ENCODE assay signal across 12 cellular contexts in genomic region chr4:11397819-11398610, GRCh38. TPM values are rescaled to one million over a fixed set of nuclear protein-coding genes. Genes with fewer than 3 reads are reported as not detected.
DNase-seq lines count a peak whose midpoint lies in the region; ATAC-seq, FAIRE-seq and TF ChIP-seq lines count a peak whose summit lies in the region.
"Had no signal": no experiment of that assay in that cellular context is flagged by ENCODE, and none has a peak within 500 bp of the region (broad histone marks: within the 10 kb centered on the region; RNA-seq: fewer than 3 reads in every experiment).

No MANE protein-coding gene starts in this region.

- WGBS in HepG2 (ENCODE audit: low lambda C conversion rate): 34% methylated on average over 5 of the region's 5 CpGs

- DNase-seq in WERI-Rb-1 (peak; percentile 33), NCI-H2196 (lab: John Stamatoyannopoulos, UW; ENCODE audit: unreplicated experiment) (no peak), HepG2 (ENCODE audit: low spot score) (no peak), SKM-1 treated with dmso at 0.1 percent for 144 hours (lab: John Stamatoyannopoulos, UW; ENCODE audit: unreplicated experiment) (no peak)
- no peak for DNase-seq in activated naive CD4-positive, alpha-beta T cell (lab: John Stamatoyannopoulos, UW)
- DNase-seq: activated naive CD4-positive, alpha-beta T cell treated with anti-CD3 and anti-CD28 coated beads, Interleukin-2, amount 10 ng/mL, durations not matched to agents 7 days and 5 days; colonic mucosa; lower lobe of right lung had no signal

- H3K4me2 ChIP-seq in HepG2 (ENCODE audit: low read depth, low read length): no peak overlapping the region

- no peak overlapping the region for H2AFZ ChIP-seq in HepG2 (ENCODE audit: low read length)

- POLR2A ChIA-PET in HepG2 (lab: Yijun Ruan, JAX): no interaction called here

- TF ChIP-seq POLR2A in HepG2 (IDR thresholded peaks at IDR 0.05; ENCODE audit: insufficient read depth in 1 of 2, low read depth in 2 of 2, low read length in 2 of 2): no peak

- intact Hi-C loops in HepG2 (cut with micrococcal nuclease; ENCODE audit: unreplicated experiment): no loop called here

- TF ChIP-seq RAD21 in HepG2 (CRISPR knock-in tag; IDR thresholded peaks at IDR 0.05): no peak

- no peak overlapping the region for H3K4me3 ChIP-seq in WERI-Rb-1 (ENCODE audit: low read depth, low read length)
- no peak overlapping the region for H3K4me3 ChIP-seq in HepG2 (replicated peaks in 1 of 3; ENCODE audit: insufficient read depth in 1 of 3, low read depth in 2 of 3, low read length in 3 of 3)
- H3K4me3 ChIP-seq: colonic mucosa, lower lobe of right lung had no signal

- no peaks in the 10 kb centered on the region for H3K4me1 ChIP-seq in HepG2 (ENCODE audit: insufficient read depth, low read length)
- H3K4me1 ChIP-seq: colonic mucosa, lower lobe of right lung had no signal

- H3K36me3 ChIP-seq in WERI-Rb-1 (no peaks in the 10 kb centered on the region), HepG2 (replicated peaks in 1 of 2; ENCODE audit: control insufficient read depth in 1 of 2, insufficient read depth in 2 of 2, low read length in 2 of 2) (no peaks in the 10 kb centered on the region)
- H3K36me3 ChIP-seq: colonic mucosa had no signal

- no peaks in the 10 kb centered on the region for H3K79me2 ChIP-seq in HepG2 (ENCODE audit: insufficient read depth, low read length)

- TF ChIP-seq CTCF in WERI-Rb-1 (IDR thresholded peaks at IDR 0.05; ENCODE audit: low read depth, low read length): no peak
- no peak for TF ChIP-seq CTCF in HepG2 (CRISPR knock-in tag; IDR thresholded peaks at IDR 0.05)

- peak; percentile 66 for ATAC-seq in GM18498 (IDR thresholded peaks at IDR 0.05; ENCODE audit: unreplicated experiment)
- ATAC-seq in GM19468 (IDR thresholded peaks at IDR 0.05; ENCODE audit: extremely low read depth, unreplicated experiment): peak; percentile 54
- peak; percentile 43 for ATAC-seq in HG02981 (IDR thresholded peaks at IDR 0.05; ENCODE audit: unreplicated experiment)
- no peak for ATAC-seq in HepG2
- ATAC-seq: lower lobe of right lung had no signal

- H3K27me3 ChIP-seq in WERI-Rb-1 (ENCODE audit: insufficient read depth, low read depth, severe bottlenecking): no peaks in the 10 kb centered on the region
- no peaks in the 10 kb centered on the region for H3K27me3 ChIP-seq in HepG2 (ENCODE audit: control insufficient read depth in 1 of 2, insufficient read depth in 2 of 2, low read length in 2 of 2)
- H3K27me3 ChIP-seq: colonic mucosa had no signal

- BruUV-seq in HepG2 (replicated peaks; lab: Mats Ljungman, UMichigan): no TSS peak

- H4K20me1 ChIP-seq in HepG2 (ENCODE audit: insufficient read depth, low read length): no peaks in the 10 kb centered on the region

- no peak overlapping the region for H3K27ac ChIP-seq in WERI-Rb-1
- H3K27ac ChIP-seq in HepG2 (ENCODE audit: extremely low read length, insufficient read depth, low read length): no peak overlapping the region
- H3K27ac ChIP-seq: C4-2B, colonic mucosa, lower lobe of right lung had no signal

- in situ Hi-C loops in HepG2 (cut with HindIII; ENCODE audit: extremely low pct_ligation_motif_present, low pct_unique_long_range_greater_than_20kb): no loop called here

- CTCF ChIA-PET in HepG2 (lab: Yijun Ruan, JAX; ENCODE audit: low intra/inter-chr PET ratio, low total read pairs): no interaction called here

- H3K9me3 ChIP-seq in WERI-Rb-1 (ENCODE audit: severe bottlenecking) (no peaks in the 10 kb centered on the region), HepG2 (ENCODE audit: low read length) (no peaks in the 10 kb centered on the region; the same call in 1 of the 2 replicates)
- H3K9me3 ChIP-seq: colonic mucosa, lower lobe of right lung had no signal

- H3K9ac ChIP-seq in HepG2 (ENCODE audit: insufficient read depth, low read depth, low read length): no peak overlapping the region

- TF ChIP-seq EP300 in HepG2 (IDR thresholded peaks at IDR 0.05; ENCODE audit: low read depth in 2 of 2, low read length in 2 of 2) (no peak), HepG2 (CRISPR knock-in tag; IDR thresholded peaks at IDR 0.05; ENCODE audit: borderline replicate concordance) (no peak)

- no peak for FAIRE-seq in HepG2 (lab: Jason Lieb, UNC)

TF ChIP-seq in HepG2, 621 proteins besides CTCF, POLR2A, EP300 and RAD21:
- TF ChIP-seq ZNF441 (CRISPR knock-in tag; IDR thresholded peaks at IDR 0.05; ENCODE audit: borderline replicate concordance) (no peak), PBX2 (CRISPR knock-in tag; IDR thresholded peaks at IDR 0.05) (no peak), ZNF703 (CRISPR knock-in tag; IDR thresholded peaks at IDR 0.05; ENCODE audit: borderline replicate concordance) (no peak), RFX3 (CRISPR knock-in tag; IDR thresholded peaks at IDR 0.05) (no peak), KDM6A (CRISPR knock-in tag; IDR thresholded peaks at IDR 0.05; ENCODE audit: low read depth) (no peak)

RNA-seq across cellular contexts. Expression of gene HS3ST1, which starts 30.7 kb away (rescaled TPM):
- total RNA-seq in HepG2 (2016; rRNA removed; fragmentation: Illumina TruSeq; extraction: Trizol): not detected in 2 replicates
- total RNA-seq in HepG2 (2016; cell fraction: cytosol; rRNA removed; fragmentation: Illumina TruSeq; extraction: Trizol; ENCODE audit: low read depth): not detected in 2 replicates
- total RNA-seq in HepG2 (2016; cell fraction: insoluble cytoplasmic fraction; rRNA removed; fragmentation: Illumina TruSeq; extraction: Trizol): not detected in 2 replicates
- total RNA-seq in HepG2 (2016; cell fraction: membrane; rRNA removed; fragmentation: Illumina TruSeq; extraction: Trizol): not detected in 2 replicates
- not detected in 2 replicates for total RNA-seq in HepG2 (2016; cell fraction: nucleus; rRNA removed; fragmentation: Illumina TruSeq; extraction: Trizol)
- not detected in 2 replicates for polyA plus RNA-seq in HepG2 (2011; rRNA removed)
- not detected in 2 replicates for polyA plus RNA-seq in HepG2 (2011; cell fraction: cytosol; rRNA removed)
- not detected in 2 replicates for polyA plus RNA-seq in HepG2 (2011; cell fraction: nucleus; rRNA removed)
- not detected in 2 replicates for polyA plus RNA-seq in HepG2 (2012)
- not detected in 2 replicates for polyA plus RNA-seq in HepG2 (2016; cell fraction: cytosol; fragmentation: Illumina TruSeq; extraction: Trizol; ENCODE audit: low read depth)
- polyA plus RNA-seq in HepG2 (2016; cell fraction: insoluble cytoplasmic fraction; fragmentation: Illumina TruSeq; extraction: Trizol; ENCODE audit: low read depth): not detected in 2 replicates
- not detected in 2 replicates for polyA plus RNA-seq in HepG2 (2016; cell fraction: membrane; fragmentation: Illumina TruSeq; extraction: Trizol; ENCODE audit: low read depth)
- not detected in 2 replicates for polyA plus RNA-seq in HepG2 (2016; cell fraction: nucleus; fragmentation: Illumina TruSeq; extraction: Trizol; ENCODE audit: insufficient read depth, low read depth)
- 0.26 TPM in 1 of 2 replicates, not detected in the other for polyA minus RNA-seq in HepG2 (2011; rRNA and poly(A)+ RNA removed; ENCODE audit: low replicate concordance)
- polyA minus RNA-seq in HepG2 (2011; cell fraction: cytosol; rRNA and poly(A)+ RNA removed): not detected in 2 replicates
- not detected in 2 replicates for polyA minus RNA-seq in HepG2 (2011; cell fraction: nucleus; rRNA and poly(A)+ RNA removed)
